8 cellular contexts compared by ENCODE assay signal in the genomic region with DNA sequence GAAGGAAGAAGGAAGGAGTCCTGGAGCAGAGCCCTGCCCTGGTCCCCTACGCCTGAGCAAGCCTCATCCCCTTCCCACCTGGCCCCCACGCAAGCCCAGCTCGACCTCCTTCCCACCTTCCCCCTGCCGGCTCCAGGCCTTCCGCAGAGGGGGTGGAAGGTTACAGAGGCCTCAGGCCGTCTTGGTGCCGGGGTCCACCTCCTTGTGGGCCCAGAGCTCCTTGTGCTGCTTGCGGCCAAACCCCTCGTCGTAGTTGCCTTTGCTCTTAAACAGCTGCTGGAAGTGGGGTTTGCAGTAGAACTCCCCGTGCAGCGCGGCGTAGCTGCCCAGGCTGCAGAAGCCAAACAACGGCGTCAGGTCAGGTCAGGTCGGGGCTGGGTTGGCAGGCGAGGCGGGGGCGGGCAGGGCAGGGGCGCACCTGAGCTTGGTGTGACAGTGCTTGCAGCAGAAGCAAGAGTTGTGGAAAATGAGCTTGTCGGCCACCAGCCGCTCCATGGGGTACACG. TPM values are rescaled to one million over a fixed set of nuclear protein-coding genes. Genes with fewer than 3 reads are reported as not detected.
DNase-seq lines count a peak whose midpoint lies in the region; ATAC-seq, FAIRE-seq and TF ChIP-seq lines count a peak whose summit lies in the region.

No MANE protein-coding gene starts in this region.

- H3K4me3 Mint-ChIP-seq in MCF 10A (ENCODE audit: unreplicated experiment), result peak overlapping the region; percentile 10
- peak overlapping the region; percentile 93 for H3K4me3 Mint-ChIP-seq in activated naive CD4-positive, alpha-beta T cell treated with anti-CD3 and anti-CD28 coated beads, Interleukin-2, amount 10 ng/mL, durations not matched to agents 7 days and 5 days

- ATAC-seq in HepG2 (peak; percentile 0; the same call in 2 of the 3 replicates), HG02981 (IDR thresholded peaks at IDR 0.05; ENCODE audit: unreplicated experiment) (no peak), HG02884 (IDR thresholded peaks at IDR 0.05; ENCODE audit: unreplicated experiment) (no peak)

- TF ChIP-seq CTCF in MCF 10A (IDR thresholded peaks at IDR 0.05; ENCODE audit: unreplicated experiment) (no peak), mammary epithelial cell (conservative IDR thresholded peaks at IDR 0.05 in 1 of 2, IDR thresholded peaks at IDR 0.05 in 1 of 2; ENCODE audit: extremely low read depth in 1 of 2, insufficient read depth in 1 of 2, low read depth in 1 of 2, low read length in 2 of 2) (no peak), HepG2 (CRISPR knock-in tag; IDR thresholded peaks at IDR 0.05) (no peak), tibial nerve (IDR thresholded peaks at IDR 0.05) (no peak)

- H3K79me2 ChIP-seq in mammary epithelial cell (ENCODE audit: insufficient read depth, low read length), result no peaks in the 10 kb centered on the region
- H3K79me2 ChIP-seq in HepG2 (ENCODE audit: insufficient read depth, low read length), result no peaks in the 10 kb centered on the region

- no peak for FAIRE-seq in HepG2 (lab: Jason Lieb, UNC)

- H3K9ac ChIP-seq in mammary epithelial cell (ENCODE audit: insufficient read depth, low read length), result no peak overlapping the region
- H3K9ac ChIP-seq in HepG2 (ENCODE audit: insufficient read depth, low read depth, low read length), result peak overlapping the region; percentile 48; the same call in 1 of the 2 replicates

- BruUV-seq in MCF 10A (replicated peaks; lab: Mats Ljungman, UMichigan) (no TSS peak), mammary epithelial cell (replicated peaks; lab: Mats Ljungman, UMichigan) (no TSS peak), HepG2 (replicated peaks; lab: Mats Ljungman, UMichigan) (no TSS peak)

- peaks cover 2% of the 10 kb centered on the region for H3K36me3 ChIP-seq in mammary epithelial cell (ENCODE audit: insufficient read depth, low read length)
- peaks cover 3 to 4% of the 10 kb centered on the region in 2 experiments; a peak in 1 of 5 replicates for H3K36me3 ChIP-seq in HepG2 (replicated peaks in 1 of 2; ENCODE audit: control insufficient read depth in 1 of 2, insufficient read depth in 2 of 2, low read length in 2 of 2)
- H3K36me3 ChIP-seq in tibial nerve, result peaks cover 0 to 31% (median 5%) of the 10 kb centered on the region in 3 donors

- intact Hi-C loops in MCF 10A (cut with micrococcal nuclease) (no loop called here), mammary epithelial cell (cut with micrococcal nuclease) (loop anchor here (2.0 to 5.0 kb wide), 2 partner anchors 76 to 136 kb away; partner anchors contain the start of gene MAP3K3), HepG2 (cut with micrococcal nuclease; ENCODE audit: unreplicated experiment) (loop anchor here (5.0 kb wide), 1 partner anchor 276 kb away; no protein-coding TSS in a partner anchor)

- TF ChIP-seq POLR2A in HepG2 (IDR thresholded peaks at IDR 0.05; ENCODE audit: insufficient read depth in 1 of 2, low read depth in 2 of 2, low read length in 2 of 2) (no peak), tibial nerve (IDR thresholded peaks at IDR 0.05) (no peak)

- DNase-seq in MCF 10A (ENCODE audit: unreplicated experiment) (no peak), mammary epithelial cell (no peak), HepG2 (ENCODE audit: low spot score) (no peak), tibial nerve (ENCODE audit: low spot score in 2 of 2) (no peak), G401 (ENCODE audit: low spot score) (no peak)
- DNase-seq in activated naive CD4-positive, alpha-beta T cell treated with anti-CD3 and anti-CD28 coated beads, Interleukin-2, amount 10 ng/mL, durations not matched to agents 7 days and 5 days, result peak; percentile 48

- CTCF ChIA-PET in MCF 10A (lab: Yijun Ruan, JAX), result interaction anchor here (0.7 kb wide), 1 partner anchor 8 kb away, joined by 3 read pairs; no protein-coding TSS in a partner anchor
- CTCF ChIA-PET in mammary epithelial cell (lab: Charles Lee; ENCODE audit: low non-redundant PET), result no interaction called here
- CTCF ChIA-PET in activated naive CD4-positive, alpha-beta T cell treated with anti-CD3 and anti-CD28 coated beads, Interleukin-2, amount 10 ng/mL, durations not matched to agents 7 days and 5 days (lab: Charles Lee), result interaction anchor here (0.6 to 3.2 kb wide), 13 partner anchors 8 to 272 kb away, joined by 3 to 42 read pairs (median 3); no protein-coding TSS in a partner anchor
- CTCF ChIA-PET in HepG2 (lab: Yijun Ruan, JAX; ENCODE audit: low intra/inter-chr PET ratio, low total read pairs), result interaction anchor here (1.7 kb wide), 1 partner anchor 159 kb away, joined by 4 read pairs; no protein-coding TSS in a partner anchor

- 90% methylated on average over 9 of the region's 24 CpGs for WGBS in mammary epithelial cell (ENCODE audit: low coverage, missing lambda C conversion rate)
- 94% methylated on average over 23 of the region's 24 CpGs for WGBS in HepG2 (ENCODE audit: low lambda C conversion rate)
- WGBS in tibial nerve, 2 donors, result 39 to 43% methylated on average over 17 to 20 of the region's 24 CpGs

- H3K27ac ChIP-seq in mammary epithelial cell (ENCODE audit: insufficient read depth, low read depth, low read length) (no peak overlapping the region), HepG2 (ENCODE audit: extremely low read length, insufficient read depth, low read length) (no peak overlapping the region), tibial nerve (peak overlapping the region in 3 of 4 donors; percentile 85 to 97 (median 90))

- no peak overlapping the region for H3K4me2 ChIP-seq in mammary epithelial cell (ENCODE audit: insufficient read depth, low read depth, low read length)
- peak overlapping the region; percentile 75 for H3K4me2 ChIP-seq in HepG2 (ENCODE audit: low read depth, low read length)

- POLR2A ChIA-PET in MCF 10A (lab: Yijun Ruan, JAX) (no interaction called here), HepG2 (lab: Yijun Ruan, JAX) (interaction anchor here (0.6 to 1.5 kb wide), 3 partner anchors 44 to 145 kb away, joined by 3 to 4 read pairs (median 3); partner anchors contain the start of gene CCDC47)

- peaks cover 35% of the 10 kb centered on the region for H3K36me3 Mint-ChIP-seq in MCF 10A (ENCODE audit: insufficient read depth, unreplicated experiment)
- peaks cover 69% of the 10 kb centered on the region for H3K36me3 Mint-ChIP-seq in activated naive CD4-positive, alpha-beta T cell treated with anti-CD3 and anti-CD28 coated beads, Interleukin-2, amount 10 ng/mL, durations not matched to agents 7 days and 5 days

- H3K4me1 ChIP-seq in mammary epithelial cell (ENCODE audit: insufficient read depth, low read length) (no peaks in the 10 kb centered on the region), HepG2 (ENCODE audit: insufficient read depth, low read length) (peaks cover 18% of the 10 kb centered on the region), tibial nerve (peaks cover 0 to 77% (median 35%) of the 10 kb centered on the region in 4 donors)

- H2AFZ ChIP-seq in mammary epithelial cell (ENCODE audit: low read depth, low read length) (no peak overlapping the region), HepG2 (ENCODE audit: low read length) (no peak overlapping the region)

- H3K4me3 ChIP-seq in mammary epithelial cell (replicated peaks in 1 of 3; ENCODE audit: insufficient read depth in 1 of 3, low read depth in 2 of 3, low read length in 3 of 3) (no peak overlapping the region), HepG2 (replicated peaks in 1 of 3; ENCODE audit: insufficient read depth in 1 of 3, low read depth in 2 of 3, low read length in 3 of 3) (peak overlapping the region; percentile 67 to 77 (median 71); a peak in 4 of 6 replicates), tibial nerve (peak overlapping the region; percentile 41 to 84 (median 62))

- H3K9me3 ChIP-seq in mammary epithelial cell (replicated peaks; ENCODE audit: insufficient read depth, low read length) (no peaks in the 10 kb centered on the region), HepG2 (ENCODE audit: low read length) (no peaks in the 10 kb centered on the region), tibial nerve (no peaks in the 10 kb centered on the region)

- H4K20me1 ChIP-seq in mammary epithelial cell (ENCODE audit: insufficient read depth, low read length) (no peaks in the 10 kb centered on the region), HepG2 (ENCODE audit: insufficient read depth, low read length) (no peaks in the 10 kb centered on the region)

- no peaks in the 10 kb centered on the region for H3K4me1 Mint-ChIP-seq in MCF 10A (ENCODE audit: insufficient read depth, unreplicated experiment)
- peaks cover 58% of the 10 kb centered on the region for H3K4me1 Mint-ChIP-seq in activated naive CD4-positive, alpha-beta T cell treated with anti-CD3 and anti-CD28 coated beads, Interleukin-2, amount 10 ng/mL, durations not matched to agents 7 days and 5 days

- TF ChIP-seq EP300 in HepG2 (IDR thresholded peaks at IDR 0.05; ENCODE audit: low read depth in 2 of 2, low read length in 2 of 2), result no peak
- no peak for TF ChIP-seq EP300 in HepG2 (CRISPR knock-in tag; IDR thresholded peaks at IDR 0.05; ENCODE audit: borderline replicate concordance)
- no peak for TF ChIP-seq EP300 in tibial nerve (IDR thresholded peaks at IDR 0.05)

- in situ Hi-C loops in mammary epithelial cell (cut with MboI; ENCODE audit: low sequenced_read_pairs in 2 of 2), result no loop called here
- in situ Hi-C loops in HepG2 (cut with HindIII; ENCODE audit: extremely low pct_ligation_motif_present, low pct_unique_long_range_greater_than_20kb), result loop anchor here (10.0 kb wide), 1 partner anchor 274 kb away; no protein-coding TSS in a partner anchor
- in situ Hi-C loops in G401 (cut with HindIII; ENCODE audit: low sequenced_read_pairs), result no loop called here

- dilution Hi-C loops in mammary epithelial cell (cut with HindIII; ENCODE audit: low sequenced_read_pairs), result no loop called here

- H3K9me3 Mint-ChIP-seq in MCF 10A (ENCODE audit: unreplicated experiment), result no peaks in the 10 kb centered on the region
- H3K9me3 Mint-ChIP-seq in activated naive CD4-positive, alpha-beta T cell treated with anti-CD3 and anti-CD28 coated beads, Interleukin-2, amount 10 ng/mL, durations not matched to agents 7 days and 5 days, result no peaks in the 10 kb centered on the region

- no peaks in the 10 kb centered on the region for H3K27me3 Mint-ChIP-seq in MCF 10A (ENCODE audit: insufficient read depth, unreplicated experiment)
- H3K27me3 Mint-ChIP-seq in activated naive CD4-positive, alpha-beta T cell treated with anti-CD3 and anti-CD28 coated beads, Interleukin-2, amount 10 ng/mL, durations not matched to agents 7 days and 5 days, result peaks cover 13% of the 10 kb centered on the region

- TF ChIP-seq RAD21 in HepG2 (CRISPR knock-in tag; IDR thresholded peaks at IDR 0.05), result no peak

- no peak overlapping the region for H3K27ac Mint-ChIP-seq in MCF 10A (ENCODE audit: low read depth, unreplicated experiment)
- peak overlapping the region; percentile 97 for H3K27ac Mint-ChIP-seq in activated naive CD4-positive, alpha-beta T cell treated with anti-CD3 and anti-CD28 coated beads, Interleukin-2, amount 10 ng/mL, durations not matched to agents 7 days and 5 days

- H3K27me3 ChIP-seq in mammary epithelial cell (ENCODE audit: insufficient read depth, low read length), result no peaks in the 10 kb centered on the region
- H3K27me3 ChIP-seq in HepG2 (ENCODE audit: control insufficient read depth in 1 of 2, insufficient read depth in 2 of 2, low read length in 2 of 2), result no peaks in the 10 kb centered on the region
- no peaks in the 10 kb centered on the region for H3K27me3 ChIP-seq in tibial nerve

RNA-seq across cellular contexts. Expression of gene LIMD2, which starts 1.5 kb away (rescaled TPM):
- total RNA-seq in MCF 10A (2022) (0.56 and 0.93 TPM in 2 replicates), mammary epithelial cell (1 to 10 TPM in 1 of 2 donors, under 1 TPM in 1; 0.87 to 1.3 TPM), HepG2 (2016; rRNA removed; fragmentation: Illumina TruSeq; extraction: Trizol) (6.9 and 9.0 TPM in 2 replicates), tibial nerve (10 to 100 TPM in 3 of 4 donors, 1 to 10 TPM in 1; 7.5 to 40.2 (median 25.2) TPM)
- polyA plus RNA-seq in mammary epithelial cell (0.57 TPM), HepG2 (2011; rRNA removed) (20.8 and 26.5 TPM in 2 replicates)
- not detected for polyA minus RNA-seq in mammary epithelial cell
- 3.5 and 4.3 TPM in 2 replicates for total RNA-seq in HepG2 (2016; cell fraction: cytosol; rRNA removed; fragmentation: Illumina TruSeq; extraction: Trizol; ENCODE audit: low read depth)
- total RNA-seq in HepG2 (2016; cell fraction: insoluble cytoplasmic fraction; rRNA removed; fragmentation: Illumina TruSeq; extraction: Trizol), result 8.0 and 9.0 TPM in 2 replicates
- total RNA-seq in HepG2 (2016; cell fraction: membrane; rRNA removed; fragmentation: Illumina TruSeq; extraction: Trizol), result 9.1 and 11.6 TPM in 2 replicates
- 5.6 and 5.8 TPM in 2 replicates for total RNA-seq in HepG2 (2016; cell fraction: nucleus; rRNA removed; fragmentation: Illumina TruSeq; extraction: Trizol)
- polyA plus RNA-seq in HepG2 (2011; cell fraction: cytosol; rRNA removed), result 11.9 and 19.1 TPM in 2 replicates
- 75.1 and 81.6 TPM in 2 replicates for polyA plus RNA-seq in HepG2 (2011; cell fraction: nucleus; rRNA removed)
- polyA plus RNA-seq in HepG2 (2012), result 6.8 and 10.0 TPM in 2 replicates
- 13.2 and 16.2 TPM in 2 replicates for polyA plus RNA-seq in HepG2 (2016; cell fraction: cytosol; fragmentation: Illumina TruSeq; extraction: Trizol; ENCODE audit: low read depth)
- polyA plus RNA-seq in HepG2 (2016; cell fraction: insoluble cytoplasmic fraction; fragmentation: Illumina TruSeq; extraction: Trizol; ENCODE audit: low read depth), result 12.4 and 14.3 TPM in 2 replicates
- polyA plus RNA-seq in HepG2 (2016; cell fraction: membrane; fragmentation: Illumina TruSeq; extraction: Trizol; ENCODE audit: low read depth), result 16.0 and 17.0 TPM in 2 replicates
- 17.5 and 21.1 TPM in 2 replicates for polyA plus RNA-seq in HepG2 (2016; cell fraction: nucleus; fragmentation: Illumina TruSeq; extraction: Trizol; ENCODE audit: insufficient read depth, low read depth)
- 0.72 and 15.9 TPM in 2 replicates for polyA minus RNA-seq in HepG2 (2011; rRNA and poly(A)+ RNA removed; ENCODE audit: low replicate concordance)
- 7.5 and 9.1 TPM in 2 replicates for polyA minus RNA-seq in HepG2 (2011; cell fraction: cytosol; rRNA and poly(A)+ RNA removed)
- polyA minus RNA-seq in HepG2 (2011; cell fraction: nucleus; rRNA and poly(A)+ RNA removed), result 13.5 and 15.0 TPM in 2 replicates
- total RNA-seq in G401 (2014; rRNA removed; shearing (Covaris generic)), result 51.6 and 72.5 TPM in 2 replicates

RNA-seq across cellular contexts. Expression of gene STRADA, which starts 43.2 kb away (rescaled TPM):
- total RNA-seq in MCF 10A (2022) (36.5 and 36.6 TPM in 2 replicates), mammary epithelial cell (10 to 100 TPM; 34.3 to 38.9 TPM), HepG2 (2016; rRNA removed; fragmentation: Illumina TruSeq; extraction: Trizol) (16.1 and 17.9 TPM in 2 replicates), tibial nerve (10 to 100 TPM; 38.0 to 45.8 (median 43.2) TPM)
- polyA plus RNA-seq in mammary epithelial cell (24.7 TPM), HepG2 (2011; rRNA removed) (17.3 and 17.6 TPM in 2 replicates)
- 46.4 TPM for polyA minus RNA-seq in mammary epithelial cell
- 3.7 and 4.0 TPM in 2 replicates for total RNA-seq in HepG2 (2016; cell fraction: cytosol; rRNA removed; fragmentation: Illumina TruSeq; extraction: Trizol; ENCODE audit: low read depth)
- 15.8 and 17.3 TPM in 2 replicates for total RNA-seq in HepG2 (2016; cell fraction: insoluble cytoplasmic fraction; rRNA removed; fragmentation: Illumina TruSeq; extraction: Trizol)
- 7.7 and 7.8 TPM in 2 replicates for total RNA-seq in HepG2 (2016; cell fraction: membrane; rRNA removed; fragmentation: Illumina TruSeq; extraction: Trizol)
- 27.8 and 29.5 TPM in 2 replicates for total RNA-seq in HepG2 (2016; cell fraction: nucleus; rRNA removed; fragmentation: Illumina TruSeq; extraction: Trizol)
- polyA plus RNA-seq in HepG2 (2011; cell fraction: cytosol; rRNA removed), result 7.0 and 7.6 TPM in 2 replicates
- polyA plus RNA-seq in HepG2 (2011; cell fraction: nucleus; rRNA removed), result 36.3 and 37.3 TPM in 2 replicates
- polyA plus RNA-seq in HepG2 (2012), result 10.9 and 13.7 TPM in 2 replicates
- 3.1 and 3.6 TPM in 2 replicates for polyA plus RNA-seq in HepG2 (2016; cell fraction: cytosol; fragmentation: Illumina TruSeq; extraction: Trizol; ENCODE audit: low read depth)
- polyA plus RNA-seq in HepG2 (2016; cell fraction: insoluble cytoplasmic fraction; fragmentation: Illumina TruSeq; extraction: Trizol; ENCODE audit: low read depth), result 18.9 and 21.4 TPM in 2 replicates
- polyA plus RNA-seq in HepG2 (2016; cell fraction: membrane; fragmentation: Illumina TruSeq; extraction: Trizol; ENCODE audit: low read depth), result 6.6 and 7.5 TPM in 2 replicates
- polyA plus RNA-seq in HepG2 (2016; cell fraction: nucleus; fragmentation: Illumina TruSeq; extraction: Trizol; ENCODE audit: insufficient read depth, low read depth), result 51.3 and 56.2 TPM in 2 replicates
- polyA minus RNA-seq in HepG2 (2011; rRNA and poly(A)+ RNA removed; ENCODE audit: low replicate concordance), result 15.1 and 16.7 TPM in 2 replicates
- polyA minus RNA-seq in HepG2 (2011; cell fraction: cytosol; rRNA and poly(A)+ RNA removed), result 4.1 and 4.2 TPM in 2 replicates
- polyA minus RNA-seq in HepG2 (2011; cell fraction: nucleus; rRNA and poly(A)+ RNA removed), result 25.2 and 27.6 TPM in 2 replicates
- total RNA-seq in G401 (2014; rRNA removed; shearing (Covaris generic)), result 15.3 and 26.8 TPM in 2 replicates

Comparison
In these comparisons a context has a peak if more than half of its experiments do, and no peak if none do; other contexts are left out.
1. H3K27ac ChIP-seq: peak in tibial nerve (3 of 4); none in mammary epithelial cell (single experiment) and HepG2 (single experiment).
2. H3K4me3 ChIP-seq: peak in HepG2 (3 of 3) and tibial nerve (4 of 4); none in mammary epithelial cell (0 of 3).